21 cellular contexts compared by ENCODE assay signal in genomic region chr6:17842014-17842776, GRCh38.
DNase-seq lines count a peak whose midpoint lies in the region; TF ChIP-seq lines count a peak whose summit lies in the region.
"Had no signal": no experiment of that assay in that cellular context is flagged by ENCODE, and none has a peak within 500 bp of the region (broad histone marks: within the 10 kb centered on the region; RNA-seq: fewer than 3 reads in every experiment).

No MANE protein-coding gene starts in this region.

- H3K4me2 ChIP-seq in hepatocyte: no peak overlapping the region
- H3K4me2 ChIP-seq: BLaER1, SK-N-SH had no signal

- DNase-seq in AG10803 (ENCODE audit: low read depth) (peak; percentile 15), OCI-M1 (lab: John Stamatoyannopoulos, UW) (peak; percentile 92), WERI-Rb-1 (peak; percentile 61), hepatocyte (ENCODE audit: low spot score) (no peak), COR-L47 (lab: John Stamatoyannopoulos, UW) (no peak), putamen (ENCODE audit: low spot score) (no peak), GM03348 (ENCODE audit: low spot score) (no peak)
- no peak for DNase-seq in activated CD8-positive, alpha-beta memory T cell treated with anti-CD3 and anti-CD28 coated beads, Interleukin-2, amount 50 U/mL, for 48 hours
- DNase-seq: 8988T; CD8-positive, alpha-beta T cell; GF-D8; H9; IMR-90; Kasumi-1; MV-4-11; NCI-H1436 treated with DMSO at 0.1 percent for 48 hours; NCI-H2029 treated with DMSO at 0.1 percent for 48 hours; NCI-H2171 treated with DMSO at 0.1 percent for 48 hours; NCI-H748 treated with DMSO at 0.1 percent for 48 hours; SK-N-SH had no signal

- no peak overlapping the region for H2AFZ ChIP-seq in hepatocyte

- 89% methylated on average over 3 of the region's 3 CpGs for WGBS in hepatocyte (ENCODE audit: low lambda C conversion rate, missing lambda C conversion rate)

- TF ChIP-seq CTCF in AG10803 (conservative IDR thresholded peaks at IDR 0.05; ENCODE audit: low read length) (no peak), WERI-Rb-1 (IDR thresholded peaks at IDR 0.05; ENCODE audit: low read depth, low read length) (no peak), hepatocyte (IDR thresholded peaks at IDR 0.05; ENCODE audit: poor library complexity) (no peak)

- no peak overlapping the region for H3K4me3 ChIP-seq in AG10803 (ENCODE audit: low read length)
- H3K4me3 ChIP-seq in WERI-Rb-1 (ENCODE audit: low read depth, low read length): no peak overlapping the region
- no peak overlapping the region for H3K4me3 ChIP-seq in hepatocyte
- H3K4me3 ChIP-seq: BLaER1 had no signal

- H3K9me3 ChIP-seq in WERI-Rb-1 (ENCODE audit: severe bottlenecking) (no peaks in the 10 kb centered on the region), hepatocyte (ENCODE audit: low read depth) (no peaks in the 10 kb centered on the region)
- H3K9me3 ChIP-seq: BLaER1, SK-N-SH had no signal

- H3K79me2 ChIP-seq in hepatocyte: no peaks in the 10 kb centered on the region

- H3K9me2 ChIP-seq in hepatocyte (replicated peaks; ENCODE audit: insufficient read depth): no peaks in the 10 kb centered on the region
- H3K9me2 ChIP-seq: SK-N-SH had no signal

- peaks cover 3% of the 10 kb centered on the region for H3K4me1 ChIP-seq in hepatocyte (ENCODE audit: insufficient read depth)
- H3K4me1 ChIP-seq: BLaER1 had no signal

- H3K27ac ChIP-seq in WERI-Rb-1: no peak overlapping the region; the same call in 1 of the 2 replicates
- peak overlapping the region; percentile 85 for H3K27ac ChIP-seq in hepatocyte
- H3K27ac ChIP-seq: BLaER1 had no signal

- H3K27me3 ChIP-seq in WERI-Rb-1 (ENCODE audit: insufficient read depth, low read depth, severe bottlenecking) (no peaks in the 10 kb centered on the region), hepatocyte (no peaks in the 10 kb centered on the region)
- H3K27me3 ChIP-seq: BLaER1 had no signal

- H4K20me1 ChIP-seq in hepatocyte (ENCODE audit: insufficient read depth, poor library complexity, severe bottlenecking): no peaks in the 10 kb centered on the region
- H4K20me1 ChIP-seq: BLaER1 had no signal

- H3K36me3 ChIP-seq in WERI-Rb-1 (peaks cover 2% of the 10 kb centered on the region), hepatocyte (replicated peaks; ENCODE audit: insufficient read depth, low read depth) (no peaks in the 10 kb centered on the region)

Comparison
In these comparisons a context has a peak if more than half of its experiments do, and no peak if none do; other contexts are left out.
1. DNase-seq: peak in AG10803 (single experiment), OCI-M1 (single experiment) and WERI-Rb-1 (single experiment); none in hepatocyte (single experiment), COR-L47 (single experiment), activated CD8-positive, alpha-beta memory T cell treated with anti-CD3 and anti-CD28 coated beads, Interleukin-2, amount 50 U/mL, for 48 hours (single experiment), putamen (single experiment) and GM03348 (single experiment).